ENCODE assay signal across 9 cellular contexts in genomic region chr14:20690848-20691640, GRCh38. TPM values are rescaled to one million over a fixed set of nuclear protein-coding genes. Genes with fewer than 3 reads are reported as not detected.
A peak's percentile ranks its signal among the peaks of the same experiment; 100 is the strongest.
DNase-seq lines count a peak whose midpoint lies in the region; ATAC-seq and TF ChIP-seq lines count a peak whose summit lies in the region.
"Had no signal": no experiment of that assay in that cellular context is flagged by ENCODE, and none has a peak within 500 bp of the region (broad histone marks: within the 10 kb centered on the region; RNA-seq: fewer than 3 reads in every experiment).

No MANE protein-coding gene starts in this region.

- peaks cover 3% of the 10 kb centered on the region; the same call in 1 of the 2 replicates for H3K4me1 ChIP-seq in Panc1 (ENCODE audit: control insufficient read depth, insufficient read depth, low read length)
- no peaks in the 10 kb centered on the region for H3K4me1 ChIP-seq in prostate gland (replicated peaks)

- POLR2A ChIA-PET in Panc1 (lab: Charles Lee): no interaction called here

- H3K9me3 ChIP-seq in Panc1 (ENCODE audit: control insufficient read depth, insufficient read depth, low read depth, low read length) (no peaks in the 10 kb centered on the region), prostate gland (no peaks in the 10 kb centered on the region)

- intact Hi-C loops in Panc1 (cut with micrococcal nuclease; ENCODE audit: unreplicated experiment): loop anchor here (5.0 kb wide), 1 partner anchor 34 kb away; no protein-coding TSS in a partner anchor
- intact Hi-C loops in Right ventricle myocardium superior (cut with DNase I): loop anchor here (10.0 kb wide), 1 partner anchor 284 kb away; no protein-coding TSS in a partner anchor
- intact Hi-C loops in prostate gland (cut with DNase I): loop anchor here (10.0 kb wide), 1 partner anchor 156 kb away; no protein-coding TSS in a partner anchor

- TF ChIP-seq POLR2A in prostate gland (IDR thresholded peaks at IDR 0.05): no peak

- TF ChIP-seq CTCF in Panc1 (IDR thresholded peaks at IDR 0.05) (peak; percentile 77), prostate gland (IDR thresholded peaks at IDR 0.05) (peak; percentile 52 to 89 (median 82))

- H3K27ac ChIP-seq in Panc1 (ENCODE audit: low read length): no peak overlapping the region
- H3K27ac ChIP-seq in prostate gland: peak overlapping the region in 1 of 2 donors; percentile 23

- CTCF ChIA-PET in Panc1 (lab: Charles Lee): interaction anchor here (1.0 to 1.3 kb wide), 4 partner anchors 34 to 358 kb away, joined by 3 to 4 read pairs (median 4); partner anchors contain the start of gene CCNB1IP1

- in situ Hi-C loops in Panc1 (cut with HindIII; ENCODE audit: low pct_unique_long_range_greater_than_20kb, low sequenced_read_pairs): no loop called here

- BruUV-seq in Panc1 (replicated peaks; lab: Mats Ljungman, UMichigan): no TSS peak

- no peaks in the 10 kb centered on the region for H3K36me3 ChIP-seq in Panc1 (ENCODE audit: control insufficient read depth, insufficient read depth, low read length)
- peaks cover 0 to 5% of the 10 kb centered on the region in 2 donors for H3K36me3 ChIP-seq in prostate gland

- DNase-seq in CD1c-positive myeloid dendritic cell (ENCODE audit: extremely low spot score) (peak; percentile 84), LHCN-M2 (ENCODE audit: low read depth) (peak; percentile 60), Panc1 (ENCODE audit: low read depth, low spot score) (peak; percentile 60), Right ventricle myocardium superior (no peak), prostate gland (ENCODE audit: low spot score) (peak; percentile 63), GM19238 (ENCODE audit: insufficient read length, low spot score) (no peak)
- peak; percentile 7 for DNase-seq in activated naive CD8-positive, alpha-beta T cell treated with anti-CD3 and anti-CD28 coated beads, Interleukin-2, amount 50 U/mL, for 16 hours (ENCODE audit: low read depth, low spot score)

- H3K27me3 ChIP-seq in Panc1 (ENCODE audit: control insufficient read depth, insufficient read depth, low read length) (no peaks in the 10 kb centered on the region), prostate gland (replicated peaks; ENCODE audit: insufficient read depth) (no peaks in the 10 kb centered on the region)

- ATAC-seq in GM18873 (IDR thresholded peaks at IDR 0.05; ENCODE audit: low FRiP score, unreplicated experiment): peak; percentile 62
- ATAC-seq in Panc1: peak; percentile 90
- peak; percentile 92 for ATAC-seq in Right ventricle myocardium superior (ENCODE audit: poor library complexity)

- H3K4me3 ChIP-seq in Panc1 (ENCODE audit: low read depth in 2 of 2, low read length in 2 of 2): no peak overlapping the region
- H3K4me3 ChIP-seq in prostate gland: no peak overlapping the region

- WGBS in prostate gland: 26% methylated on average over 9 of the region's 9 CpGs

RNA-seq across cellular contexts. Expression of gene ANG, which starts 2.5 kb away (rescaled TPM):
- total RNA-seq in LHCN-M2 (2014; rRNA removed): 4.2 and 4.4 TPM in 2 replicates
- 5.2 TPM for polyA plus RNA-seq in LHCN-M2 (2012)
- 1.9 TPM for total RNA-seq in Panc1 (2021; ENCODE audit: unreplicated experiment)
- 3.8 TPM for polyA plus RNA-seq in Panc1 (2012; ENCODE audit: insufficient read length)
- 5.3 TPM for total RNA-seq in Right ventricle myocardium superior
- 10 to 100 TPM; 58.6 to 78.2 TPM for total RNA-seq in prostate gland

RNA-seq across cellular contexts. Expression of gene RNASE4, which starts 6.7 kb away (rescaled TPM):
- total RNA-seq in LHCN-M2 (2014; rRNA removed) (5.4 and 10.5 TPM in 2 replicates), Panc1 (2021; ENCODE audit: unreplicated experiment) (3.3 TPM), Right ventricle myocardium superior (9.4 TPM), prostate gland (100 to 1,000 TPM in 1 of 2 donors, 10 to 100 TPM in 1; 71.6 to 150 TPM)
- 7.4 TPM for polyA plus RNA-seq in LHCN-M2 (2012)
- polyA plus RNA-seq in Panc1 (2012; ENCODE audit: insufficient read length): 3.3 TPM

RNA-seq across cellular contexts. Expression of gene OR6S1, which starts 49.6 kb away (rescaled TPM):
- total RNA-seq in LHCN-M2 (2014; rRNA removed): not detected in 2 replicates
- not detected for polyA plus RNA-seq in LHCN-M2 (2012)
- total RNA-seq in Panc1 (2021; ENCODE audit: unreplicated experiment): not detected
- not detected for polyA plus RNA-seq in Panc1 (2012; ENCODE audit: insufficient read length)
- total RNA-seq in Right ventricle myocardium superior: not detected
- not detected for total RNA-seq in prostate gland
- polyA plus RNA-seq: IgD-negative memory B cell had no signal

RNA-seq across cellular contexts. Expression of gene EDDM3A, which starts 54.6 kb away (rescaled TPM):
- not detected in 2 replicates for total RNA-seq in LHCN-M2 (2014; rRNA removed)
- not detected for polyA plus RNA-seq in LHCN-M2 (2012)
- total RNA-seq in Panc1 (2021; ENCODE audit: unreplicated experiment): not detected
- not detected for polyA plus RNA-seq in Panc1 (2012; ENCODE audit: insufficient read length)
- total RNA-seq in Right ventricle myocardium superior: not detected
- total RNA-seq in prostate gland: not detected
- polyA plus RNA-seq: IgD-negative memory B cell had no signal

Comparison
In these comparisons a context has a peak if more than half of its experiments do, and no peak if none do; other contexts are left out.
1. DNase-seq: peak in CD1c-positive myeloid dendritic cell (single experiment), LHCN-M2 (single experiment), Panc1 (single experiment), activated naive CD8-positive, alpha-beta T cell treated with anti-CD3 and anti-CD28 coated beads, Interleukin-2, amount 50 U/mL, for 16 hours (single experiment) and prostate gland (single experiment); none in Right ventricle myocardium superior (single experiment) and GM19238 (single experiment).
2. Peak in every context shown above with its lines, with median percentiles within 50 percentile points of each other: ATAC-seq.